In genomic region chr17:31475378-31476162, GRCh38 we compare ENCODE assay signal across 15 cellular contexts.
"Had no signal": no experiment of that assay in that cellular context is flagged by ENCODE, and none has a peak within 500 bp of the region (broad histone marks: within the 10 kb centered on the region; RNA-seq: fewer than 3 reads in every experiment).

No MANE protein-coding gene starts in this region.

- H3K27ac Mint-ChIP-seq: activated naive CD4-positive, alpha-beta T cell treated with anti-CD3 and anti-CD28 coated beads, Interleukin-2, amount 50 U/mL, for 72 hours; activated T-cell treated with anti-CD3 and anti-CD28 coated beads, Interleukin-2, amount 50 U/mL, for 24 hours; natural killer cell; T-helper 2 cell treated with Interferon-gamma antibody and Interleukin-4, amounts not matched to agents 5 μg/mL and 100 μg/mL, for 36 hours had no signal

- H3K36me3 ChIP-seq: vagina had no signal

- H3K4me1 ChIP-seq: vagina had no signal

- H3K9me3 ChIP-seq: mucosa of descending colon, vagina had no signal

- H3K36me3 Mint-ChIP-seq: activated naive CD4-positive, alpha-beta T cell treated with anti-CD3 and anti-CD28 coated beads, Interleukin-2, amount 50 U/mL, for 72 hours; natural killer cell had no signal

- H3K27me3 ChIP-seq: vagina had no signal

- H3K4me3 Mint-ChIP-seq: activated T-cell treated with anti-CD3 and anti-CD28 coated beads, Interleukin-2, amount 50 U/mL, for 24 hours; natural killer cell; stimulated activated naive CD8-positive, alpha-beta T cell treated with anti-CD3 and anti-CD28 coated beads, Interleukin-15, amount 100 ng/mL, for 72 hours; T-helper 2 cell treated with Interferon-gamma antibody and Interleukin-4, amounts not matched to agents 5 μg/mL and 100 μg/mL, for 36 hours had no signal

- H3K9me3 Mint-ChIP-seq: activated naive CD4-positive, alpha-beta T cell treated with anti-CD3 and anti-CD28 coated beads, Interleukin-2, amount 50 U/mL, for 72 hours; activated T-cell treated with anti-CD3 and anti-CD28 coated beads, Interleukin-2, amount 50 U/mL, for 24 hours; natural killer cell; stimulated activated naive CD8-positive, alpha-beta T cell treated with anti-CD3 and anti-CD28 coated beads, Interleukin-15, amount 100 ng/mL, for 72 hours; T-helper 2 cell treated with Interferon-gamma antibody and Interleukin-4, amounts not matched to agents 5 μg/mL and 100 μg/mL, for 36 hours had no signal

- H3K27ac ChIP-seq: skin epidermis, vagina had no signal

- ATAC-seq: activated naive CD4-positive, alpha-beta T cell treated with anti-CD3 and anti-CD28 coated beads, Interleukin-2, amount 50 U/mL, for 72 hours; mucosa of descending colon; natural killer cell; stimulated activated naive CD8-positive, alpha-beta T cell treated with anti-CD3 and anti-CD28 coated beads, Interleukin-15, amount 100 ng/mL, for 72 hours had no signal

- H3K27me3 Mint-ChIP-seq: activated T-cell treated with anti-CD3 and anti-CD28 coated beads, Interleukin-2, amount 50 U/mL, for 24 hours had no signal

- H3K4me3 ChIP-seq: lung, mucosa of descending colon, skin epidermis, vagina had no signal

- H3K4me1 Mint-ChIP-seq: natural killer cell had no signal

- DNase-seq: activated CD4-positive, alpha-beta T cell treated with anti-CD3 and anti-CD28 coated beads, Interleukin-2, amount 50 U/mL, for 4 hours; activated CD4-positive, CD25-positive, alpha-beta regulatory T cell treated with anti-CD3 and anti-CD28 coated beads, Interleukin-2, amount 50 U/mL, for 72 hours; activated effector memory CD4-positive, alpha-beta T cell treated with Interleukin-2 at 50 U/mL for 16 hours; activated T-cell treated with anti-CD3 and anti-CD28 coated beads, Interleukin-2, amount 50 U/mL, for 24 hours; glutamatergic neuron; mucosa of descending colon; natural killer cell; nucleus accumbens; stimulated activated CD4-positive, alpha-beta T cell treated with anti-CD3 and anti-CD28 coated beads, Interleukin-4, amount 100 ng/mL, for 4 hours; stimulated activated naive CD8-positive, alpha-beta T cell treated with anti-CD3 and anti-CD28 coated beads, Interleukin-15, amount 100 ng/mL, for 72 hours had no signal
